Comparison of ENCODE assay signal across 25 cellular contexts in the genomic region with DNA sequence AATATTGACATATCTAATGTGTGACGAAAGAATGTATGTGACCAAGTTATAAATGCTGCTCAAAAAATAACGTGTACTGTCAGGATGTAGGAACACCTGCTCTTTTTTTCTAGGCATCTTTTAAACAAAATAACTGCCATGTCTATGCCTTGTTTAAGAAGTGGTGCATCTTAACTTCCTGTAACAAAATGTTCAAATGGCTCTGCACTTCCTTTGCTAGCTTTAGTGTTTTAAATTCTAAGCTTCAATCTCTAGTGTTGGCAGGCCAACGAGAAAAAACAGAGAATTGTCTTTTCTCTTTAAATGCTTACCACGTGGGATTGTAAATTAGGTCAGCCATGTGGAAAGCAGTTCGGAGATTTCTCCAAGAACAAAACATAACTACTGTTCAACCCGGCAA. TPM values are rescaled to one million over a fixed set of nuclear protein-coding genes. Genes with fewer than 3 reads are reported as not detected.
DNase-seq lines count a peak whose midpoint lies in the region; ATAC-seq and TF ChIP-seq lines count a peak whose summit lies in the region.
"Had no signal": no experiment of that assay in that cellular context is flagged by ENCODE, and none has a peak within 500 bp of the region (broad histone marks: within the 10 kb centered on the region; RNA-seq: fewer than 3 reads in every experiment).

No MANE protein-coding gene starts in this region.

- H3K4me3 ChIP-seq in BLaER1: no peak overlapping the region
- H3K4me3 ChIP-seq: Peyer's patch had no signal

- H3K36me3 Mint-ChIP-seq in activated CD4-positive, alpha-beta T cell treated with anti-CD3 and anti-CD28 coated beads, Interleukin-2, amount 10 ng/mL, durations not matched to agents 7 days and 5 days (ENCODE audit: low read depth): peaks cover 4% of the 10 kb centered on the region
- no peaks in the 10 kb centered on the region for H3K36me3 Mint-ChIP-seq in activated CD4-positive, alpha-beta T cell treated with anti-CD3 and anti-CD28 coated beads, Interleukin-2, amount 10 ng/mL, durations not matched to agents 24 days and 14 days (ENCODE audit: low read depth)
- no peaks in the 10 kb centered on the region for H3K36me3 Mint-ChIP-seq in Calu3 (ENCODE audit: insufficient read depth, unreplicated experiment)
- H3K36me3 Mint-ChIP-seq: immature natural killer cell, type B pancreatic cell had no signal

- peaks cover 7% of the 10 kb centered on the region for H3K9me3 Mint-ChIP-seq in activated CD4-positive, alpha-beta T cell treated with anti-CD3 and anti-CD28 coated beads, Interleukin-2, amount 10 ng/mL, durations not matched to agents 7 days and 5 days
- no peaks in the 10 kb centered on the region for H3K9me3 Mint-ChIP-seq in activated CD4-positive, alpha-beta T cell treated with anti-CD3 and anti-CD28 coated beads, Interleukin-2, amount 10 ng/mL, durations not matched to agents 24 days and 14 days
- H3K9me3 Mint-ChIP-seq in Calu3 (ENCODE audit: low read depth, unreplicated experiment): no peaks in the 10 kb centered on the region
- H3K9me3 Mint-ChIP-seq: dendritic cell treated with granulocyte-macrophage colony-stimulating factor and Interleukin-4, amounts not matched to agents 40 ng/mL and 50 ng/mL, for 4 days; endodermal cell; H9; immature natural killer cell; type B pancreatic cell had no signal

- no peak for TF ChIP-seq CTCF in Calu3 (IDR thresholded peaks at IDR 0.05; ENCODE audit: unreplicated experiment)

- CTCF ChIA-PET in activated CD4-positive, alpha-beta T cell treated with anti-CD3 and anti-CD28 coated beads, Interleukin-2, amount 10 ng/mL, durations not matched to agents 7 days and 5 days (lab: Charles Lee): interaction anchor here (1.4 kb wide), 1 partner anchor 8 kb away, joined by 3 read pairs; no protein-coding TSS in a partner anchor
- CTCF ChIA-PET in Calu3 (lab: Charles Lee): interaction anchor here (1.2 kb wide), 1 partner anchor 127 kb away, joined by 3 read pairs; no protein-coding TSS in a partner anchor

- peak overlapping the region; percentile 42; the same call in 1 of the 2 replicates for H3K4me2 ChIP-seq in BLaER1

- BruUV-seq in Calu3 (replicated peaks; lab: Mats Ljungman, UMichigan): no TSS peak

- intact Hi-C loops in activated CD4-positive, alpha-beta T cell treated with anti-CD3 and anti-CD28 coated beads, Interleukin-2, amount 10 ng/mL, durations not matched to agents 24 days and 14 days (cut with micrococcal nuclease): no loop called here
- intact Hi-C loops in Calu3 (cut with micrococcal nuclease; ENCODE audit: unreplicated experiment): no loop called here

- no peaks in the 10 kb centered on the region for H3K27me3 ChIP-seq in BLaER1
- H3K27me3 ChIP-seq: Peyer's patch had no signal

- no peak for ATAC-seq in HG02973 (IDR thresholded peaks at IDR 0.05; ENCODE audit: unreplicated experiment)

- H3K27ac ChIP-seq in BLaER1 (no peak overlapping the region), KOPT-K1 (ENCODE audit: low read depth, low read length, poor library complexity, severe bottlenecking) (peak overlapping the region; percentile 69)
- H3K27ac ChIP-seq: HL-60, Peyer's patch had no signal

- no peak overlapping the region for H3K9ac ChIP-seq in BLaER1

- DNase-seq in activated CD4-positive, alpha-beta T cell treated with anti-CD3 and anti-CD28 coated beads, Interleukin-2, amount 10 ng/mL, durations not matched to agents 7 days and 5 days: peak; percentile 7
- DNase-seq in activated CD4-positive, alpha-beta T cell treated with anti-CD3 and anti-CD28 coated beads, Interleukin-2, amount 10 ng/mL, durations not matched to agents 24 days and 14 days: no peak
- peak; percentile 65 for DNase-seq in central memory CD4-positive, alpha-beta T cell
- DNase-seq in NCI-H128 (lab: John Stamatoyannopoulos, UW; ENCODE audit: unreplicated experiment) (no peak), Calu3 (no peak)
- DNase-seq: 8988T; endodermal cell; H9; immature natural killer cell; Karpas-422; MV-4-11; NCI-H1436 treated with DMSO at 0.1 percent for 48 hours; NCI-H2081 treated with DMSO at 0.1 percent for 48 hours; NCI-H345; NCI-H748 treated with DMSO at 0.1 percent for 48 hours; Peyer's patch; SHP77; stimulated activated CD4-positive, alpha-beta T cell treated with anti-CD3 and anti-CD28 coated beads, Interleukin-15, amount 100 ng/mL, for 24 hours; stimulated activated CD4-positive, alpha-beta T cell treated with anti-CD3 and anti-CD28 coated beads, Interleukin-4, amount 100 ng/mL, for 4 hours had no signal

- H3K27me3 Mint-ChIP-seq in activated CD4-positive, alpha-beta T cell treated with anti-CD3 and anti-CD28 coated beads, Interleukin-2, amount 10 ng/mL, durations not matched to agents 7 days and 5 days: no peaks in the 10 kb centered on the region
- peaks cover 5% of the 10 kb centered on the region for H3K27me3 Mint-ChIP-seq in activated CD4-positive, alpha-beta T cell treated with anti-CD3 and anti-CD28 coated beads, Interleukin-2, amount 10 ng/mL, durations not matched to agents 24 days and 14 days
- H3K27me3 Mint-ChIP-seq in Calu3 (ENCODE audit: unreplicated experiment): no peaks in the 10 kb centered on the region
- H3K27me3 Mint-ChIP-seq: dendritic cell treated with granulocyte-macrophage colony-stimulating factor and Interleukin-4, amounts not matched to agents 40 ng/mL and 50 ng/mL, for 4 days had no signal

- POLR2A ChIA-PET in activated CD4-positive, alpha-beta T cell treated with anti-CD3 and anti-CD28 coated beads, Interleukin-2, amount 10 ng/mL, durations not matched to agents 7 days and 5 days (lab: Charles Lee): interaction anchor here (0.6 kb wide), 1 partner anchor 350 kb away, joined by 3 read pairs; no protein-coding TSS in a partner anchor

- H4K20me1 ChIP-seq in BLaER1: no peaks in the 10 kb centered on the region

- no peaks in the 10 kb centered on the region for H3K36me3 ChIP-seq in BLaER1
- H3K36me3 ChIP-seq in KOPT-K1 (ENCODE audit: insufficient read depth, low read length): no peaks in the 10 kb centered on the region
- H3K36me3 ChIP-seq: Peyer's patch had no signal

- H3K4me1 Mint-ChIP-seq in activated CD4-positive, alpha-beta T cell treated with anti-CD3 and anti-CD28 coated beads, Interleukin-2, amount 10 ng/mL, durations not matched to agents 7 days and 5 days: peaks cover 26% of the 10 kb centered on the region
- H3K4me1 Mint-ChIP-seq in activated CD4-positive, alpha-beta T cell treated with anti-CD3 and anti-CD28 coated beads, Interleukin-2, amount 10 ng/mL, durations not matched to agents 24 days and 14 days: peaks cover 9% of the 10 kb centered on the region
- H3K4me1 Mint-ChIP-seq in Calu3 (ENCODE audit: low read depth, unreplicated experiment): peaks cover 8% of the 10 kb centered on the region
- H3K4me1 Mint-ChIP-seq: H9 had no signal

- peaks cover 16% of the 10 kb centered on the region; the same call in 1 of the 2 replicates for H3K4me1 ChIP-seq in BLaER1
- H3K4me1 ChIP-seq: Peyer's patch had no signal

- no peak overlapping the region for H3K4me3 Mint-ChIP-seq in activated CD4-positive, alpha-beta T cell treated with anti-CD3 and anti-CD28 coated beads, Interleukin-2, amount 10 ng/mL, durations not matched to agents 7 days and 5 days
- H3K4me3 Mint-ChIP-seq in activated CD4-positive, alpha-beta T cell treated with anti-CD3 and anti-CD28 coated beads, Interleukin-2, amount 10 ng/mL, durations not matched to agents 24 days and 14 days: no peak overlapping the region
- H3K4me3 Mint-ChIP-seq in Calu3 (ENCODE audit: low read depth, unreplicated experiment): no peak overlapping the region
- H3K4me3 Mint-ChIP-seq: dendritic cell treated with granulocyte-macrophage colony-stimulating factor and Interleukin-4, amounts not matched to agents 40 ng/mL and 50 ng/mL, for 4 days; endodermal cell; H9; immature natural killer cell; type B pancreatic cell had no signal

- no peaks in the 10 kb centered on the region for H3K9me3 ChIP-seq in BLaER1
- H3K9me3 ChIP-seq in KOPT-K1 (ENCODE audit: insufficient read depth, low read length, poor library complexity, severe bottlenecking): peaks cover 7% of the 10 kb centered on the region
- H3K9me3 ChIP-seq: Peyer's patch had no signal

- peak overlapping the region; percentile 54 for H3K27ac Mint-ChIP-seq in activated CD4-positive, alpha-beta T cell treated with anti-CD3 and anti-CD28 coated beads, Interleukin-2, amount 10 ng/mL, durations not matched to agents 7 days and 5 days
- H3K27ac Mint-ChIP-seq in activated CD4-positive, alpha-beta T cell treated with anti-CD3 and anti-CD28 coated beads, Interleukin-2, amount 10 ng/mL, durations not matched to agents 24 days and 14 days: no peak overlapping the region
- H3K27ac Mint-ChIP-seq in Calu3 (ENCODE audit: unreplicated experiment): no peak overlapping the region
- H3K27ac Mint-ChIP-seq: dendritic cell treated with granulocyte-macrophage colony-stimulating factor and Interleukin-4, amounts not matched to agents 40 ng/mL and 50 ng/mL, for 4 days; endodermal cell; H9; immature natural killer cell; type B pancreatic cell had no signal

RNA-seq across cellular contexts. Expression of gene PDSS1, which starts 14.6 kb away (rescaled TPM):
- total RNA-seq in activated CD4-positive, alpha-beta T cell treated with anti-CD3 and anti-CD28 coated beads, Interleukin-2, amount 10 ng/mL, durations not matched to agents 7 days and 5 days: 10 to 100 TPM; 13.7 to 17.6 TPM
- 39.0 and 39.8 TPM in 2 replicates for total RNA-seq in activated CD4-positive, alpha-beta T cell treated with anti-CD3 and anti-CD28 coated beads, Interleukin-2, amount 10 ng/mL, durations not matched to agents 24 days and 14 days
- total RNA-seq in Calu3 (2022): 15.4 and 15.9 TPM in 2 replicates

Comparison
In these comparisons a context has a peak if more than half of its experiments do, and no peak if none do; other contexts are left out.
1. DNase-seq: peak in activated CD4-positive, alpha-beta T cell treated with anti-CD3 and anti-CD28 coated beads, Interleukin-2, amount 10 ng/mL, durations not matched to agents 7 days and 5 days (single experiment) and central memory CD4-positive, alpha-beta T cell (single experiment); none in activated CD4-positive, alpha-beta T cell treated with anti-CD3 and anti-CD28 coated beads, Interleukin-2, amount 10 ng/mL, durations not matched to agents 24 days and 14 days (single experiment), NCI-H128 (single experiment) and Calu3 (single experiment).